ENCODE assay signal across 25 cellular contexts in the genomic region with DNA sequence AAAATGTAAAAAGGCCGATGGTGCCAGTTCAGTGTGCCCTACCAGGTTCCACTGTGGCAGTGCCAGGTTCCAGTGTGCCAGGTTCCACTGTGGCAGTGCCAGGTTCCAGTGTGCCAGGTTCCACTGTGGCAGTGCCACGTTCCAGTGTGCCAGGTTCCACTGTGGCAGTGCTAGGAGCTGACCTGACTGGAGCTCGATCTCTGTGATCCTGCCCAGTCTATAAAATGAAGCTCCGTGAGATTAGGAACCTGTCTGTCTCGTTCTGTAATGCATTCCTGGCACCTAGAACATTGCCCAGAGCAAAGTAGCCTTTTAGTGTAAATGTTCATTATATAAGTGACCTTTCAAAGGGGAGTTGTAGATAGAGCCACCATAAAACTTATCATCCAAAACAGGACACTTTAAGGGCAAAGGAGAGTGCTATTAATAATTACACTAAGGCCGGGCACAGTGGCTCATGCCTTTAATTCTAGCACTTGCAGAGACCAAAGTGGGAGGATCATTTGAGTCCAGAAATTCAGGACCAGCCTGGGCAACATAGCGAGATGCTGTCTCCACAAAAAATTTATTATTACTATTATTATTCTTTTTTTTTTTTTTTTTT. TPM values are rescaled to one million over a fixed set of nuclear protein-coding genes. Genes with fewer than 3 reads are reported as not detected.
"Had no signal": no experiment of that assay in that cellular context is flagged by ENCODE, and none has a peak within 500 bp of the region (broad histone marks: within the 10 kb centered on the region; RNA-seq: fewer than 3 reads in every experiment).

No MANE protein-coding gene starts in this region.

- H3K9me3 ChIP-seq: body of pancreas, colonic mucosa, transverse colon had no signal

- H3K36me3 ChIP-seq: colonic mucosa, transverse colon had no signal

- H3K4me3 Mint-ChIP-seq: activated CD4-positive, alpha-beta T cell treated with anti-CD3 and anti-CD28 coated beads, Interleukin-2, amount 10 ng/mL, durations not matched to agents 24 days and 14 days; activated CD8-positive, alpha-beta T cell treated with anti-CD3 and anti-CD28 coated beads, Interleukin-2, amount 10 ng/mL, durations not matched to agents 7 days and 5 days; activated naive CD8-positive, alpha-beta T cell treated with anti-CD3 and anti-CD28 coated beads for 36 hours; activated T-cell treated with anti-CD3 and anti-CD28 coated beads, Interleukin-2, amount 50 U/mL, for 72 hours; memory B cell; naive thymus-derived CD8-positive, alpha-beta T cell; stimulated activated naive B cell treated with anti-CD40 and anti-IgM and Interleukin-4, amounts not matched to agents 10 μg/mL and 1 μg/mL and 100 μg/mL, for 72 hours had no signal

- ATAC-seq: activated CD8-positive, alpha-beta T cell treated with anti-CD3 and anti-CD28 coated beads, Interleukin-2, amount 10 ng/mL, durations not matched to agents 7 days and 5 days; activated T-cell treated with anti-CD3 and anti-CD28 coated beads, Interleukin-2, amount 50 U/mL, for 72 hours; body of pancreas; foreskin keratinocyte; left lobe of liver; naive thymus-derived CD8-positive, alpha-beta T cell; stimulated activated naive B cell treated with anti-CD40 and anti-IgM and Interleukin-4, amounts not matched to agents 10 μg/mL and 1 μg/mL and 100 μg/mL, for 72 hours had no signal

- H3K4me1 ChIP-seq: body of pancreas, colonic mucosa, foreskin keratinocyte, parathyroid adenoma, transverse colon had no signal

- H2AFZ ChIP-seq: parathyroid adenoma had no signal

- H3K27ac ChIP-seq: body of pancreas, colonic mucosa, foreskin keratinocyte, parathyroid adenoma, transverse colon had no signal

- H3K79me2 ChIP-seq: parathyroid adenoma had no signal

- H3K9ac ChIP-seq: parathyroid adenoma had no signal

- H3K4me1 Mint-ChIP-seq: activated CD4-positive, alpha-beta T cell treated with anti-CD3 and anti-CD28 coated beads, Interleukin-2, amount 10 ng/mL, durations not matched to agents 24 days and 14 days; memory B cell; naive thymus-derived CD8-positive, alpha-beta T cell; stimulated activated naive B cell treated with anti-CD40 and anti-IgM and Interleukin-4, amounts not matched to agents 10 μg/mL and 1 μg/mL and 100 μg/mL, for 72 hours had no signal

- H3K9me3 Mint-ChIP-seq: activated CD4-positive, alpha-beta T cell treated with anti-CD3 and anti-CD28 coated beads, Interleukin-2, amount 10 ng/mL, durations not matched to agents 24 days and 14 days; activated naive CD8-positive, alpha-beta T cell treated with anti-CD3 and anti-CD28 coated beads for 36 hours; activated T-cell treated with anti-CD3 and anti-CD28 coated beads, Interleukin-2, amount 50 U/mL, for 72 hours; memory B cell; naive thymus-derived CD8-positive, alpha-beta T cell; stimulated activated naive B cell treated with anti-CD40 and anti-IgM and Interleukin-4, amounts not matched to agents 10 μg/mL and 1 μg/mL and 100 μg/mL, for 72 hours had no signal

- H3K36me3 Mint-ChIP-seq: activated naive CD8-positive, alpha-beta T cell treated with anti-CD3 and anti-CD28 coated beads for 36 hours; memory B cell; naive thymus-derived CD8-positive, alpha-beta T cell; stimulated activated naive B cell treated with anti-CD40 and anti-IgM and Interleukin-4, amounts not matched to agents 10 μg/mL and 1 μg/mL and 100 μg/mL, for 72 hours had no signal

- H3K27ac Mint-ChIP-seq: activated CD4-positive, alpha-beta T cell treated with anti-CD3 and anti-CD28 coated beads, Interleukin-2, amount 10 ng/mL, durations not matched to agents 24 days and 14 days; activated CD8-positive, alpha-beta T cell treated with anti-CD3 and anti-CD28 coated beads, Interleukin-2, amount 10 ng/mL, durations not matched to agents 7 days and 5 days; activated naive CD8-positive, alpha-beta T cell treated with anti-CD3 and anti-CD28 coated beads for 36 hours; memory B cell; naive thymus-derived CD8-positive, alpha-beta T cell; stimulated activated naive B cell treated with anti-CD40 and anti-IgM and Interleukin-4, amounts not matched to agents 10 μg/mL and 1 μg/mL and 100 μg/mL, for 72 hours had no signal

- H3K27me3 Mint-ChIP-seq: activated naive CD8-positive, alpha-beta T cell treated with anti-CD3 and anti-CD28 coated beads for 36 hours had no signal

- H3K27me3 ChIP-seq: body of pancreas, colonic mucosa, transverse colon had no signal

- H3K4me3 ChIP-seq: body of pancreas, colonic mucosa, transverse colon had no signal

- DNase-seq: activated CD4-positive, alpha-beta T cell treated with anti-CD3 and anti-CD28 coated beads, Interleukin-2, amount 10 ng/mL, durations not matched to agents 24 days and 14 days; activated CD4-positive, CD25-positive, alpha-beta regulatory T cell; activated CD8-positive, alpha-beta memory T cell treated with anti-CD3 and anti-CD28 coated beads, Interleukin-2, amount 50 U/mL, for 4 hours; activated CD8-positive, alpha-beta T cell treated with anti-CD3 and anti-CD28 coated beads, Interleukin-2, amount 10 ng/mL, durations not matched to agents 7 days and 5 days; activated gamma-delta T cell treated with Interleukin-2 at 50 U/mL for 16 hours; activated naive CD8-positive, alpha-beta T cell treated with anti-CD3 and anti-CD28 coated beads for 36 hours; activated T-cell treated with anti-CD3 and anti-CD28 coated beads, Interleukin-2, amount 50 U/mL, for 72 hours; amygdala; body of pancreas; central memory CD4-positive, alpha-beta T cell; colonic mucosa; foreskin keratinocyte; head of caudate nucleus; naive thymus-derived CD8-positive, alpha-beta T cell; stimulated activated CD4-positive, alpha-beta T cell treated with anti-CD3 and anti-CD28 coated beads, Interleukin-15, amount 100 ng/mL, for 24 hours; stimulated activated CD4-positive, alpha-beta T cell treated with anti-CD3 and anti-CD28 coated beads, Interleukin-4, amount 100 ng/mL, for 1 hour; stimulated activated naive B cell treated with anti-CD40 and anti-IgM and Interleukin-4, amounts not matched to agents 10 μg/mL and 1 μg/mL and 100 μg/mL, for 72 hours; substantia nigra; transverse colon had no signal

RNA-seq across cellular contexts. Expression of gene ART5, which starts 36.0 kb away (rescaled TPM):
- total RNA-seq: activated CD4-positive, alpha-beta T cell treated with anti-CD3 and anti-CD28 coated beads, Interleukin-2, amount 10 ng/mL, durations not matched to agents 24 days and 14 days; activated CD8-positive, alpha-beta T cell treated with anti-CD3 and anti-CD28 coated beads, Interleukin-2, amount 10 ng/mL, durations not matched to agents 7 days and 5 days; activated naive CD8-positive, alpha-beta T cell treated with anti-CD3 and anti-CD28 coated beads for 36 hours; activated T-cell treated with anti-CD3 and anti-CD28 coated beads, Interleukin-2, amount 50 U/mL, for 72 hours; body of pancreas; colonic mucosa; left lobe of liver; naive thymus-derived CD8-positive, alpha-beta T cell; renal cortical epithelial cell; T-helper 2 cell treated with Interferon-gamma antibody and Interleukin-4, amounts not matched to agents 100 ng/mL and 5 ng/mL, for 36 hours had no signal

RNA-seq across cellular contexts. Expression of gene ART1, which starts 39.1 kb away (rescaled TPM):
- total RNA-seq: activated CD4-positive, alpha-beta T cell treated with anti-CD3 and anti-CD28 coated beads, Interleukin-2, amount 10 ng/mL, durations not matched to agents 24 days and 14 days; activated CD8-positive, alpha-beta T cell treated with anti-CD3 and anti-CD28 coated beads, Interleukin-2, amount 10 ng/mL, durations not matched to agents 7 days and 5 days; activated naive CD8-positive, alpha-beta T cell treated with anti-CD3 and anti-CD28 coated beads for 36 hours; activated T-cell treated with anti-CD3 and anti-CD28 coated beads, Interleukin-2, amount 50 U/mL, for 72 hours; body of pancreas; colonic mucosa; foreskin keratinocyte; left lobe of liver; mucosa of gallbladder; naive thymus-derived CD8-positive, alpha-beta T cell; renal cortical epithelial cell; T-helper 2 cell treated with Interferon-gamma antibody and Interleukin-4, amounts not matched to agents 100 ng/mL and 5 ng/mL, for 36 hours had no signal
